Comparison of ENCODE assay signal across 9 cellular contexts in the genomic region with DNA sequence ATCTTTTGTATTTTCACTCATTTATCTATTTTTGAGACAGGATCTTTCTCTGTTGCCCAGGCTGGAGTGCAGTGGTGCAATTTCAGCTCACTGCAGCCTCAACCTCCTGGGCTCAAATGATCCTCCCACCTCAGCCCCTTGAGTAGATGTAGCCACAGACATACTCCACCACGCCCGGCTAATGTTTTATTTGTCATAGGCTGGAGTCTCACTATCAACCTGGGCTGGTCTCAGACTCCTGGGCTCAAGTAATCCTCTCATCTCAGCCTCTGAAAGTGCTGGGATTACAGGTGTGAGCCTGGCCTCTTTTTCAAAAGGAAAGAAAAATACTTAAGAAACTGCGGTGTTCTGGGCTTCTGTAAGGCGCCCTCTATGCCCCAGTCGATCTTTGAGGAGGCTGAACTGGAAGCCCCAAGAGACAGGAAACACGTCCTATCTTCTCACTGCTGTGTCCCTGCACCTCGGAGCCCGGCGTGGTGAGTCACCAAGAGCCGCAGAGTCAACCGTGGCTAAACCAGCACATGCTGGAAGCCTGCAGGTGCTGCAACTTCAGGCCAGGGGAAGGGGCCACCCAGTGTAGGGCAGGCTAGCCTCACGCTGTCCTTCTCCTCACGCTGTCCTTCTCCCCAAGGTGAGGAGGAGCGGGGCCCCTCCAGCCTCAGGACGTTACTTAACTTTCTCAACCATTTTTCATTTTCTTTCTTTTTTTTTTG. TPM values are rescaled to one million over a fixed set of nuclear protein-coding genes. Genes with fewer than 3 reads are reported as not detected.
DNase-seq lines count a peak whose midpoint lies in the region; ATAC-seq lines count a peak whose summit lies in the region.
"Had no signal": no experiment of that assay in that cellular context is flagged by ENCODE, and none has a peak within 500 bp of the region (broad histone marks: within the 10 kb centered on the region; RNA-seq: fewer than 3 reads in every experiment).

No MANE protein-coding gene starts in this region.

- H3K36me3 ChIP-seq in mesenchymal stem cell (ENCODE audit: control insufficient read depth in 1 of 2, insufficient read depth in 2 of 2, low read depth in 1 of 2, low read length in 2 of 2): peaks cover 26 to 61% of the 10 kb centered on the region in 2 experiments

- no peak overlapping the region for H3K4me2 ChIP-seq in mesenchymal stem cell (ENCODE audit: low read length, poor library complexity, severe bottlenecking)

- H4K8ac ChIP-seq in mesenchymal stem cell (ENCODE audit: low read length): peak overlapping the region; percentile 43

- H3K27ac Mint-ChIP-seq in activated CD8-positive, alpha-beta memory T cell treated with anti-CD3 and anti-CD28 coated beads, Interleukin-2, amount 10 ng/mL, durations not matched to agents 7 days and 5 days: peak overlapping the region; percentile 14
- H3K27ac Mint-ChIP-seq in activated T-cell treated with anti-CD3 and anti-CD28 coated beads, Interleukin-2, amount 50 U/mL, for 72 hours: peak overlapping the region; percentile 69

- CTCF ChIA-PET in activated CD8-positive, alpha-beta memory T cell treated with anti-CD3 and anti-CD28 coated beads, Interleukin-2, amount 10 ng/mL, durations not matched to agents 7 days and 5 days (lab: Charles Lee): no interaction called here

- peaks cover 13% of the 10 kb centered on the region for H3K4me1 ChIP-seq in mesenchymal stem cell (ENCODE audit: control insufficient read depth, insufficient read depth, low read depth, low read length)

- no peak overlapping the region for H3K23ac ChIP-seq in mesenchymal stem cell (ENCODE audit: low read length in 2 of 2)

- peaks cover 17% of the 10 kb centered on the region for H3K4me1 Mint-ChIP-seq in activated CD8-positive, alpha-beta memory T cell treated with anti-CD3 and anti-CD28 coated beads, Interleukin-2, amount 10 ng/mL, durations not matched to agents 7 days and 5 days
- peaks cover 11% of the 10 kb centered on the region for H3K4me1 Mint-ChIP-seq in activated T-cell treated with anti-CD3 and anti-CD28 coated beads, Interleukin-2, amount 50 U/mL, for 72 hours (ENCODE audit: low read depth)

- no peak overlapping the region for H3K4ac ChIP-seq in mesenchymal stem cell (ENCODE audit: low read depth in 1 of 2, low read length in 2 of 2)

- no peak overlapping the region for H2BK120ac ChIP-seq in mesenchymal stem cell (ENCODE audit: low read depth, low read length)

- H3K79me1 ChIP-seq in mesenchymal stem cell (replicated peaks; ENCODE audit: low read length, poor library complexity, severe bottlenecking): peaks cover 44% of the 10 kb centered on the region

- ATAC-seq in activated CD8-positive, alpha-beta memory T cell treated with anti-CD3 and anti-CD28 coated beads, Interleukin-2, amount 10 ng/mL, durations not matched to agents 7 days and 5 days: peak; percentile 84
- ATAC-seq in activated T-cell treated with anti-CD3 and anti-CD28 coated beads, Interleukin-2, amount 50 U/mL, for 72 hours (replicated peaks in 1 of 2): peak in 1 of 2 donors; percentile 86
- ATAC-seq in GM21390 (IDR thresholded peaks at IDR 0.05; ENCODE audit: unreplicated experiment) (no peak), HG02973 (IDR thresholded peaks at IDR 0.05; ENCODE audit: unreplicated experiment) (no peak)

- H2BK12ac ChIP-seq in mesenchymal stem cell (ENCODE audit: low read length in 2 of 2): no peak overlapping the region

- WGBS in mesenchymal stem cell: 42% methylated on average over 15 of the region's 15 CpGs

- no peak overlapping the region for H3K4me3 Mint-ChIP-seq in activated CD8-positive, alpha-beta memory T cell treated with anti-CD3 and anti-CD28 coated beads, Interleukin-2, amount 10 ng/mL, durations not matched to agents 7 days and 5 days
- peak overlapping the region in 1 of 2 donors; percentile 32 for H3K4me3 Mint-ChIP-seq in activated T-cell treated with anti-CD3 and anti-CD28 coated beads, Interleukin-2, amount 50 U/mL, for 72 hours

- no peaks in the 10 kb centered on the region for H3K27me3 Mint-ChIP-seq in activated CD8-positive, alpha-beta memory T cell treated with anti-CD3 and anti-CD28 coated beads, Interleukin-2, amount 10 ng/mL, durations not matched to agents 7 days and 5 days
- H3K27me3 Mint-ChIP-seq in activated T-cell treated with anti-CD3 and anti-CD28 coated beads, Interleukin-2, amount 50 U/mL, for 72 hours (ENCODE audit: low read depth): no peaks in the 10 kb centered on the region

- no peak overlapping the region for H3K14ac ChIP-seq in mesenchymal stem cell (ENCODE audit: low read length in 2 of 2)

- H2BK15ac ChIP-seq in mesenchymal stem cell (ENCODE audit: low read depth, poor library complexity, severe bottlenecking): no peak overlapping the region

- peaks cover 6% of the 10 kb centered on the region for H3K36me3 Mint-ChIP-seq in activated CD8-positive, alpha-beta memory T cell treated with anti-CD3 and anti-CD28 coated beads, Interleukin-2, amount 10 ng/mL, durations not matched to agents 7 days and 5 days
- H3K36me3 Mint-ChIP-seq in activated T-cell treated with anti-CD3 and anti-CD28 coated beads, Interleukin-2, amount 50 U/mL, for 72 hours (ENCODE audit: insufficient read depth in 2 of 2): peaks cover 0 to 12% of the 10 kb centered on the region in 2 donors

- no peaks in the 10 kb centered on the region for H3K27me3 ChIP-seq in mesenchymal stem cell (ENCODE audit: control insufficient read depth in 1 of 2, insufficient read depth in 1 of 2, low read length in 2 of 2)

- H3K9me3 ChIP-seq in mesenchymal stem cell (ENCODE audit: control insufficient read depth, low read length): no peaks in the 10 kb centered on the region

- H2AFZ ChIP-seq in mesenchymal stem cell (ENCODE audit: low read depth, low read length): no peak overlapping the region

- no peak overlapping the region for H3K9ac ChIP-seq in mesenchymal stem cell (ENCODE audit: low read length)

- no peak overlapping the region for H2BK5ac ChIP-seq in mesenchymal stem cell (ENCODE audit: low read depth, low read length, poor library complexity, severe bottlenecking)

- H3K9me3 Mint-ChIP-seq in activated CD8-positive, alpha-beta memory T cell treated with anti-CD3 and anti-CD28 coated beads, Interleukin-2, amount 10 ng/mL, durations not matched to agents 7 days and 5 days (ENCODE audit: low read depth): no peaks in the 10 kb centered on the region
- no peaks in the 10 kb centered on the region for H3K9me3 Mint-ChIP-seq in activated T-cell treated with anti-CD3 and anti-CD28 coated beads, Interleukin-2, amount 50 U/mL, for 72 hours

- H2AK5ac ChIP-seq in mesenchymal stem cell (ENCODE audit: low read length, severe bottlenecking): no peak overlapping the region

- peak; percentile 72 for DNase-seq in activated CD8-positive, alpha-beta memory T cell treated with anti-CD3 and anti-CD28 coated beads, Interleukin-2, amount 10 ng/mL, durations not matched to agents 7 days and 5 days
- no peak for DNase-seq in activated CD8-positive, alpha-beta memory T cell treated with anti-CD3 and anti-CD28 coated beads, Interleukin-2, amount 50 U/mL, for 48 hours
- DNase-seq in NOMO-1 treated with dmso at 0.1 percent for 144 hours (lab: John Stamatoyannopoulos, UW; ENCODE audit: unreplicated experiment) (peak; percentile 45), mesenchymal stem cell (peak; percentile 68), SKM-1 (lab: John Stamatoyannopoulos, UW; ENCODE audit: unreplicated experiment) (no peak)
- DNase-seq in activated T-cell treated with anti-CD3 and anti-CD28 coated beads, Interleukin-2, amount 50 U/mL, for 72 hours: peak in 1 of 2 donors; percentile 37
- DNase-seq: NCI-H510A treated with DMSO at 0.1 percent for 48 hours had no signal

- no peak overlapping the region for H4K91ac ChIP-seq in mesenchymal stem cell (ENCODE audit: low read length)

- no peak overlapping the region for H3K18ac ChIP-seq in mesenchymal stem cell (ENCODE audit: low read depth in 1 of 2, low read length in 2 of 2)

- H3K27ac ChIP-seq in mesenchymal stem cell (ENCODE audit: low read length, poor library complexity, severe bottlenecking): no peak overlapping the region

- H3K4me3 ChIP-seq in mesenchymal stem cell (ENCODE audit: insufficient read depth in 1 of 2, low read depth in 1 of 2, low read length in 2 of 2): no peak overlapping the region

RNA-seq across cellular contexts. Expression of a gene that starts 15.2 kb away (rescaled TPM):
- not detected for total RNA-seq in activated CD8-positive, alpha-beta memory T cell treated with anti-CD3 and anti-CD28 coated beads, Interleukin-2, amount 10 ng/mL, durations not matched to agents 7 days and 5 days
- under 1 TPM in 1 of 2 donors, not detected in 1; 0.17 TPM for total RNA-seq in activated T-cell treated with anti-CD3 and anti-CD28 coated beads, Interleukin-2, amount 50 U/mL, for 72 hours
- polyA plus RNA-seq in mesenchymal stem cell (2013, experiment 1 of 2): not detected
- polyA plus RNA-seq in mesenchymal stem cell (2013, experiment 2 of 2): not detected

RNA-seq across cellular contexts. Expression of a gene that starts 25.4 kb away (rescaled TPM):
- 10 to 100 TPM; 11.2 to 13.6 TPM for total RNA-seq in activated CD8-positive, alpha-beta memory T cell treated with anti-CD3 and anti-CD28 coated beads, Interleukin-2, amount 10 ng/mL, durations not matched to agents 7 days and 5 days
- total RNA-seq in activated T-cell treated with anti-CD3 and anti-CD28 coated beads, Interleukin-2, amount 50 U/mL, for 72 hours: 10 to 100 TPM; 21.5 to 25.1 TPM
- polyA plus RNA-seq in mesenchymal stem cell (2013, experiment 1 of 2): 9.6 TPM
- polyA plus RNA-seq in mesenchymal stem cell (2013, experiment 2 of 2): 9.8 TPM

Comparison
In these comparisons a context has a peak if more than half of its experiments do, and no peak if none do; other contexts are left out.
1. DNase-seq: peak in activated CD8-positive, alpha-beta memory T cell treated with anti-CD3 and anti-CD28 coated beads, Interleukin-2, amount 10 ng/mL, durations not matched to agents 7 days and 5 days (single experiment), NOMO-1 treated with dmso at 0.1 percent for 144 hours (single experiment) and mesenchymal stem cell (single experiment); none in activated CD8-positive, alpha-beta memory T cell treated with anti-CD3 and anti-CD28 coated beads, Interleukin-2, amount 50 U/mL, for 48 hours (single experiment) and SKM-1 (single experiment).